12 cellular contexts compared by ENCODE assay signal in genomic region chr9:98709968-98710965, GRCh38. TPM values are rescaled to one million over a fixed set of nuclear protein-coding genes. Genes with fewer than 3 reads are reported as not detected.
DNase-seq lines count a peak whose midpoint lies in the region; ATAC-seq and TF ChIP-seq lines count a peak whose summit lies in the region.
"Had no signal": no experiment of that assay in that cellular context is flagged by ENCODE, and none has a peak within 500 bp of the region (broad histone marks: within the 10 kb centered on the region; RNA-seq: fewer than 3 reads in every experiment).

No MANE protein-coding gene starts in this region.

- H4K20me1 ChIP-seq in neural progenitor cell (ENCODE audit: low read depth), result peaks cover 38% of the 10 kb centered on the region

- H3K4me3 Mint-ChIP-seq in endothelial cell (ENCODE audit: unreplicated experiment) (peak overlapping the region; percentile 37), neural progenitor cell (peak overlapping the region; percentile 82), immature natural killer cell (peak overlapping the region in 1 of 5 donors; percentile 16)

- peaks cover 5% of the 10 kb centered on the region for H3K36me3 Mint-ChIP-seq in endothelial cell (ENCODE audit: low read depth, unreplicated experiment)
- no peaks in the 10 kb centered on the region for H3K36me3 Mint-ChIP-seq in neural progenitor cell
- peaks cover 0 to 4% (median 0%) of the 10 kb centered on the region in 3 donors for H3K36me3 Mint-ChIP-seq in immature natural killer cell

- no peaks in the 10 kb centered on the region for H3K9me3 ChIP-seq in neural progenitor cell (ENCODE audit: low read depth)

- peaks cover 82% of the 10 kb centered on the region for H3K27me3 ChIP-seq in neural progenitor cell

- peaks cover 9% of the 10 kb centered on the region for H3K4me1 ChIP-seq in neural progenitor cell

- ATAC-seq in HG03097 (IDR thresholded peaks at IDR 0.05; ENCODE audit: low FRiP score, unreplicated experiment), result no peak

- H3F3A ChIP-seq in neural progenitor cell (ENCODE audit: low read depth), result peaks cover 5% of the 10 kb centered on the region

- no peaks in the 10 kb centered on the region for H3K79me2 ChIP-seq in neural progenitor cell (ENCODE audit: low read depth)

- H3K9ac ChIP-seq in neural progenitor cell, result no peak overlapping the region

- TF ChIP-seq CTCF in endothelial cell (IDR thresholded peaks at IDR 0.05; ENCODE audit: unreplicated experiment) (no peak), neural progenitor cell (IDR thresholded peaks at IDR 0.05) (no peak)

- H3K36me3 ChIP-seq in neural progenitor cell, result no peaks in the 10 kb centered on the region

- DNase-seq in DMS 273 (lab: John Stamatoyannopoulos, UW; ENCODE audit: unreplicated experiment) (peak; percentile 48), DMS 273 treated with DMSO at 0.1 percent for 48 hours (lab: John Stamatoyannopoulos, UW) (no peak), endothelial cell (ENCODE audit: low spot score) (peak; percentile 53), neural progenitor cell (ENCODE audit: low spot score) (peak; percentile 74), immature natural killer cell (no peak), DMS153 (lab: John Stamatoyannopoulos, UW) (no peak)
- DNase-seq: stimulated activated naive CD4-positive, alpha-beta T cell had no signal

- H3K4me1 Mint-ChIP-seq in endothelial cell (ENCODE audit: unreplicated experiment) (peaks cover 9% of the 10 kb centered on the region), neural progenitor cell (peaks cover 9% of the 10 kb centered on the region), immature natural killer cell (peaks cover 2 to 5% of the 10 kb centered on the region in 2 donors)

- no peak overlapping the region for H2AFZ ChIP-seq in neural progenitor cell (replicated peaks)

- no peaks in the 10 kb centered on the region for H3K9me3 Mint-ChIP-seq in endothelial cell (ENCODE audit: unreplicated experiment)
- H3K9me3 Mint-ChIP-seq in neural progenitor cell, result no peaks in the 10 kb centered on the region
- peaks cover 0 to 3% (median 0%) of the 10 kb centered on the region in 6 donors for H3K9me3 Mint-ChIP-seq in immature natural killer cell

- no peak overlapping the region for H3K27ac ChIP-seq in neural progenitor cell
- H3K27ac ChIP-seq: 22Rv1, epithelial cell of prostate had no signal

- peak overlapping the region; percentile 91 for H3K4me2 ChIP-seq in neural progenitor cell

- H3K27ac Mint-ChIP-seq in endothelial cell (ENCODE audit: unreplicated experiment) (no peak overlapping the region), neural progenitor cell (no peak overlapping the region), immature natural killer cell (no peak overlapping the region)

- H3K27me3 Mint-ChIP-seq in endothelial cell (ENCODE audit: unreplicated experiment) (peaks cover 24% of the 10 kb centered on the region), neural progenitor cell (ENCODE audit: insufficient read depth, low read depth) (peaks cover 61% of the 10 kb centered on the region), immature natural killer cell (ENCODE audit: low read depth in 3 of 3) (peaks cover 13 to 22% (median 18%) of the 10 kb centered on the region in 3 donors)

- H3K4me3 ChIP-seq in neural progenitor cell, result no peak overlapping the region

TF ChIP-seq in PFSK-1, 5 proteins besides CTCF, POLR2A, EP300 and RAD21:
- TF ChIP-seq REST (IDR thresholded peaks at IDR 0.05; ENCODE audit: insufficient read depth in 1 of 2, low read depth in 2 of 2, low read length in 2 of 2), result peak; percentile 88 to 95
- no peak for TF ChIP-seq FOXP2 (optimal IDR thresholded peaks at IDR 0.05; ENCODE audit: borderline replicate concordance, extremely low read depth, extremely low read length, insufficient read depth)

RNA-seq across cellular contexts. Expression of gene GABBR2, which starts 1.5 kb away (rescaled TPM):
- 0.94 TPM for polyA plus RNA-seq in PFSK-1 (2012; ENCODE audit: insufficient read length, low read depth)
- total RNA-seq in endothelial cell (ENCODE audit: unreplicated experiment) (0.46 TPM), neural progenitor cell (ENCODE audit: low replicate concordance) (0.03 TPM in 1 of 2 replicates, not detected in the other)
- polyA plus RNA-seq in immature natural killer cell, result not detected
- total RNA-seq: activated CD8-positive, alpha-beta memory T cell treated with anti-CD3 and anti-CD28 coated beads for 36 hours had no signal

Comparison
In these comparisons a context has a peak if more than half of its experiments do, and no peak if none do; other contexts are left out.
1. DNase-seq: peak in DMS 273 (single experiment), endothelial cell (single experiment) and neural progenitor cell (single experiment); none in DMS 273 treated with DMSO at 0.1 percent for 48 hours (single experiment), immature natural killer cell (0 of 3) and DMS153 (single experiment).